6 cellular contexts compared by ENCODE assay signal in the genomic region with DNA sequence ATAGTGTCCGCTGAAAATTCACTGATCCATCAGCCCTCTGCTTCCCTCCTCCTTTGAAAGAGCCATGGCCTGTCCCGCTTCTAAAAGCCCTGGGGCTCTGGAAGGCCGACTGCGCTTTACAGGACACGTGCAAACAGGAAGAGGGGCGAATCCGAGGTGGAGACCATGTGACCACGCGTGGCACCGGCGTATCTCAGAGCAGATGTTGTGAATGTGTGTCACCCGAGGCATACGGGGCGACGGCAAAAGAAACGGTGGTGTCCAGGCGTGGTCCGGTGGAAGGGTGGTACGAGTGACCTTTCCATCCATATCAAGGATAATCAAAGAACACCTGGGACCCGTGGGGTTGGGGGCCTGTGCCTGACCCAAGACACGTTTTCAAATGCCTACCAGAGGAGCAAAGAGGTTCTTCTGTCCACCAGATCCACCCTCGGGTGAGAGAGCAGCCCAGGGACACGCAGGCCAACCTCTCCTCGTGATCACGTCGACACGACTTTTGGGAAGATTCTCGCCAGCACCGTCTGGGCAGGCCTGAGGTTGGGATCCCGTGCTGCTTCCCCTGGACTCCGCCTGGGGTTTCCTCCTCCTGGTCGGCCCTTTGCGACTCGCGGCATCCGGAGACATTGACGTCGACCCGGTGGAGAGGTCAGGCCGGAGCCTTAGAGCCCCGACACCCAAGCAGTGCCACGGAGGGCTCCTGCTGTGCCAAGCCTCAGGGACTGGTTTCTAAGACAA. TPM values are rescaled to one million over a fixed set of nuclear protein-coding genes. Genes with fewer than 3 reads are reported as not detected.
"Had no signal": no experiment of that assay in that cellular context is flagged by ENCODE, and none has a peak within 500 bp of the region (broad histone marks: within the 10 kb centered on the region; RNA-seq: fewer than 3 reads in every experiment).

No MANE protein-coding gene starts in this region.

RNA-seq across cellular contexts. Expression of gene KCNJ18, which starts 7.1 kb away (rescaled TPM):
- total RNA-seq: GM23248, H7, HFFc6, HT1080, IMR-90, K562 had no signal
- polyA plus RNA-seq: GM23248, IMR-90, K562 had no signal
